2 cellular contexts compared by ENCODE assay signal in the genomic region with DNA sequence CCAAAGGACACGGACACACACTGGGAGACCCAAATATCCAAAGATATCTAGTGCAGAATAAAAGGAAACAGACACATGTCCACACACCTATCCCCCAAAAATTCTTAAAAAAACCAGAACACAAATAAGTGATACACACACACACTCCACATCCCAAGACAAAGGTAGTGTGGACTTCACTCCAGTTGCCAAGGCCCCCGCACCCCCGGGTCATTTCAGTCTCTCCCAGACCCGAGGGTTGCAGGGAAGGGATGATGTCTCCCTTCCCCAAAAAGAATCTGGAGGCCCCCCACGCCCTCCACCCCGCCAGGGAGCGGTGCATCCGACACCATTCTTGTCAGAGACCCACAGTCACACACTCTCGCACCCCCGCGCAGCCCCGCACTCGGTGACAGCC.
TF ChIP-seq lines count a peak whose summit lies in the region.

No MANE protein-coding gene starts in this region.

TF ChIP-seq in HCT116, 20 proteins besides CTCF, POLR2A, EP300 and RAD21:
- TF ChIP-seq FOSL1 (IDR thresholded peaks at IDR 0.05; ENCODE audit: low read depth) = no peak
- no peak for TF ChIP-seq YY1 (IDR thresholded peaks at IDR 0.05; ENCODE audit: extremely low read depth, insufficient replicate concordance, low read depth, low read length)
- no peak for TF ChIP-seq SRF (IDR thresholded peaks at IDR 0.05; ENCODE audit: low read depth)
- TF ChIP-seq EZH2 (IDR thresholded peaks at IDR 0.05) = no peak
- TF ChIP-seq, protein P1, sequence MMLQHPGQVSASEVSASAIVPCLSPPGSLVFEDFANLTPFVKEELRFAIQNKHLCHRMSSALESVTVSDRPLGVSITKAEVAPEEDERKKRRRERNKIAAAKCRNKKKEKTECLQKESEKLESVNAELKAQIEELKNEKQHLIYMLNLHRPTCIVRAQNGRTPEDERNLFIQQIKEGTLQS (IDR thresholded peaks at IDR 0.05) = no peak
- TF ChIP-seq SIN3A (IDR thresholded peaks at IDR 0.05; ENCODE audit: low read depth) = no peak
- TF ChIP-seq POLR2AphosphoS5 (IDR thresholded peaks at IDR 0.05; ENCODE audit: low read depth, low read length) = no peak
- no peak for TF ChIP-seq EGR1 (IDR thresholded peaks at IDR 0.05; ENCODE audit: low read depth)

TF ChIP-seq in GM12878, 131 proteins besides CTCF, POLR2A, EP300 and RAD21:
- TF ChIP-seq MEF2B (IDR thresholded peaks at IDR 0.05; ENCODE audit: partially characterized antibody, poor library complexity, severe bottlenecking) (no peak), IRF4 (IDR thresholded peaks at IDR 0.05; ENCODE audit: low read depth, low read length) (no peak), IKZF2 (IDR thresholded peaks at IDR 0.05) (no peak), LARP7 (IDR thresholded peaks at IDR 0.05) (no peak), CHD1 (IDR thresholded peaks at IDR 0.05; ENCODE audit: low read depth, low read length) (no peak)
